13 cellular contexts compared by ENCODE assay signal in the genomic region with DNA sequence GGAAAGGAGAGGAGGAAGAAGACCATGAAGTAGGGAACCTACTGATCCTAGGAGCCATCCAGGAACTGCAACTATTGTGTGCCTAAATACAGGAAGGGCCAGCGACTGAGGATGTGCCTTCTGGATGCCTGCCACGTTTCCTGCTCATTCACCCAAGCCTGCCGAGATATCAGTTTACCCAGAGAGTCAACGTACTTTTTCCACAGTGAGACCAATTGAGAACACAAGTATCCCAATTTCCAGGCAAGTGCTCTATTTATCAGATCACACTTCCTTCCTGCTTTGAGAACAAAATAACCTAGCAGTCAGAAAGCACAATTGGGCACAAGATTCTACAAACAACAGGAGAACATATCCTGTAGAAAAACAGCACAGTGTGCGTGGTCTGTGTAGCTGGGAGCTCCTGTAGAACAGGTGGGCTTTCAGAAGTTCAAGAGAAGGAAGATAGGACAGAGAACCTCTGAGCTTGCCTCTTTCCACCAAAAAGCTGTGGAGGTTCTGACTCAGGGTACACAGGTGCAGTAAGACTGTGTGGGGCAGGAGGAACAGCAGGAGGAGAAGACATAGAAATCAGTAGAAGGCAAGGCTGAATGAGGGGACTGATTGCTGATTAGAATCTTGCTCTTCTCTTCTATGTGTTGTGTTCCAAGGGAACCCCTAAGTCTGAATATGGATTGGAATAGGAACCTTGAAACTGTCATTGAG.
DNase-seq lines count a peak whose midpoint lies in the region; ATAC-seq and TF ChIP-seq lines count a peak whose summit lies in the region.
"Had no signal": no experiment of that assay in that cellular context is flagged by ENCODE, and none has a peak within 500 bp of the region (broad histone marks: within the 10 kb centered on the region; RNA-seq: fewer than 3 reads in every experiment).

No MANE protein-coding gene starts in this region.

- peak; percentile 33 to 40 for DNase-seq in activated CD4-positive, alpha-beta T cell treated with anti-CD3 and anti-CD28 coated beads for 4 hours
- no peak for DNase-seq in activated CD4-positive, alpha-beta T cell treated with anti-CD3 and anti-CD28 coated beads, Interleukin-2, amount 50 U/mL, for 4 hours
- no peak for DNase-seq in activated T-cell treated with anti-CD3 and anti-CD28 coated beads, Interleukin-2, amount 50 U/mL, for 4 hours
- DNase-seq in naive B cell (no peak), GM10248 (ENCODE audit: extremely low spot score) (no peak), NCI-H2196 treated with DMSO at 0.1 percent for 48 hours (lab: John Stamatoyannopoulos, UW; ENCODE audit: unreplicated experiment) (no peak), iPS-NIHi11 (ENCODE audit: low spot score) (no peak)
- DNase-seq: activated gamma-delta T cell; NCI-H1105; SHP77; stimulated activated CD4-positive, alpha-beta T cell treated with anti-CD3 and anti-CD28 coated beads, Interleukin-4, amount 100 ng/mL, for 1 hour had no signal

- H3K4me1 Mint-ChIP-seq in activated T-cell treated with anti-CD3 and anti-CD28 coated beads, Interleukin-2, amount 50 U/mL, for 4 hours (ENCODE audit: low read depth) = peaks cover 71% of the 10 kb centered on the region
- H3K4me1 Mint-ChIP-seq in naive B cell = peaks cover 8 to 14% (median 13%) of the 10 kb centered on the region in 3 donors

- H3K27me3 Mint-ChIP-seq in activated T-cell treated with anti-CD3 and anti-CD28 coated beads, Interleukin-2, amount 50 U/mL, for 4 hours (ENCODE audit: low read depth) = no peaks in the 10 kb centered on the region
- no peaks in the 10 kb centered on the region for H3K27me3 Mint-ChIP-seq in naive B cell

- in situ Hi-C loops in GM18951 (cut with MboI; ENCODE audit: low sequenced_read_pairs, unreplicated experiment) = no loop called here

- POLR2A ChIA-PET in GM10248 (lab: Yijun Ruan, JAX) = no interaction called here

- H3K9me3 Mint-ChIP-seq in activated T-cell treated with anti-CD3 and anti-CD28 coated beads, Interleukin-2, amount 50 U/mL, for 4 hours = no peaks in the 10 kb centered on the region
- peaks cover 0 to 2% (median 0%) of the 10 kb centered on the region in 7 donors for H3K9me3 Mint-ChIP-seq in naive B cell

- ATAC-seq in activated T-cell treated with anti-CD3 and anti-CD28 coated beads, Interleukin-2, amount 50 U/mL, for 4 hours = peak; percentile 9
- no peak for ATAC-seq in naive B cell (ENCODE audit: low read depth in 2 of 2)
- ATAC-seq: sciatic nerve had no signal

- no peaks in the 10 kb centered on the region for H3K36me3 Mint-ChIP-seq in activated T-cell treated with anti-CD3 and anti-CD28 coated beads, Interleukin-2, amount 50 U/mL, for 4 hours (ENCODE audit: insufficient read depth)
- peaks cover 0 to 5% of the 10 kb centered on the region in 2 donors for H3K36me3 Mint-ChIP-seq in naive B cell

- H3K27ac Mint-ChIP-seq in naive B cell = peak overlapping the region in 4 of 6 donors; percentile 11 to 50 (median 20)

- TF ChIP-seq CTCF in GM10248 (IDR thresholded peaks at IDR 0.05; ENCODE audit: control extremely low read depth, extremely low read depth, low read depth, missing control alignments) = no peak

- H3K4me3 Mint-ChIP-seq in activated T-cell treated with anti-CD3 and anti-CD28 coated beads, Interleukin-2, amount 50 U/mL, for 4 hours = peak overlapping the region; percentile 80
- peak overlapping the region in 2 of 8 donors; percentile 8 to 20 for H3K4me3 Mint-ChIP-seq in naive B cell

- CTCF ChIA-PET in GM10248 (lab: Yijun Ruan, JAX) = interaction anchor here (8.5 kb wide), 1 partner anchor 14 kb away, joined by 95 read pairs; no protein-coding TSS in a partner anchor

- TF ChIP-seq POLR2A in GM18951 (IDR thresholded peaks at IDR 0.05; ENCODE audit: extremely low read depth, insufficient read depth, insufficient read length) = peak; percentile 1

Comparison
In these comparisons a context has a peak if more than half of its experiments do, and no peak if none do; other contexts are left out.
1. DNase-seq: peak in activated CD4-positive, alpha-beta T cell treated with anti-CD3 and anti-CD28 coated beads for 4 hours (2 of 2); none in activated CD4-positive, alpha-beta T cell treated with anti-CD3 and anti-CD28 coated beads, Interleukin-2, amount 50 U/mL, for 4 hours (0 of 2), activated T-cell treated with anti-CD3 and anti-CD28 coated beads, Interleukin-2, amount 50 U/mL, for 4 hours (single experiment), naive B cell (single experiment), GM10248 (single experiment), NCI-H2196 treated with DMSO at 0.1 percent for 48 hours (single experiment) and iPS-NIHi11 (single experiment).
2. ATAC-seq: peak in activated T-cell treated with anti-CD3 and anti-CD28 coated beads, Interleukin-2, amount 50 U/mL, for 4 hours (2 of 2); none in naive B cell (0 of 2).